2 cellular contexts compared by ENCODE assay signal in genomic region chr15:90735929-90736328, GRCh38.
A peak's percentile ranks its signal among the peaks of the same experiment; 100 is the strongest.
TF ChIP-seq lines count a peak whose summit lies in the region.

No MANE protein-coding gene starts in this region.

TF ChIP-seq in HepG2, 621 proteins besides CTCF, POLR2A, EP300 and RAD21:
- TF ChIP-seq TSC22D2 (CRISPR knock-in tag; IDR thresholded peaks at IDR 0.05; ENCODE audit: borderline replicate concordance) (no peak), NCOA2 (CRISPR knock-in tag; IDR thresholded peaks at IDR 0.05) (no peak), KLF11 (CRISPR knock-in tag; IDR thresholded peaks at IDR 0.05) (no peak), ZNF737 (CRISPR knock-in tag; IDR thresholded peaks at IDR 0.05; ENCODE audit: borderline replicate concordance) (no peak), MYNN (CRISPR knock-in tag; IDR thresholded peaks at IDR 0.05; ENCODE audit: low read depth) (no peak), GATAD2A (CRISPR knock-in tag; IDR thresholded peaks at IDR 0.05) (no peak), ZNF547 (CRISPR knock-in tag; IDR thresholded peaks at IDR 0.05) (no peak), POLR2AphosphoS5 (IDR thresholded peaks at IDR 0.05; ENCODE audit: low read depth, low read length) (no peak), MED13 (CRISPR knock-in tag; IDR thresholded peaks at IDR 0.05) (no peak), ZNF10 (CRISPR knock-in tag; IDR thresholded peaks at IDR 0.05; ENCODE audit: borderline replicate concordance, low read depth) (no peak), MATR3 (CRISPR knock-in tag; IDR thresholded peaks at IDR 0.05) (no peak)

TF ChIP-seq in GM12878, 131 proteins besides CTCF, POLR2A, EP300 and RAD21:
- TF ChIP-seq IKZF2 (IDR thresholded peaks at IDR 0.05) (no peak), NR2C1 (IDR thresholded peaks at IDR 0.05) (0 out of 2 replicates have a peak, but pooled peaks have one; percentile 41), ZNF24 (IDR thresholded peaks at IDR 0.05) (no peak), ELK1 (IDR thresholded peaks at IDR 0.05; ENCODE audit: low read depth, low read length) (no peak), RELB (IDR thresholded peaks at IDR 0.05; ENCODE audit: low read depth) (no peak), HDAC2 (IDR thresholded peaks at IDR 0.05) (no peak), ZBED1 (IDR thresholded peaks at IDR 0.05; ENCODE audit: borderline replicate concordance) (no peak), SPI1 (IDR thresholded peaks at IDR 0.05; ENCODE audit: borderline replicate concordance, insufficient read depth, low read depth, low read length) (peak; percentile 46; the same call in 1 of the 2 replicates), CEBPZ (IDR thresholded peaks at IDR 0.05; ENCODE audit: low read depth, low read length) (no peak), ZBTB33 (IDR thresholded peaks at IDR 0.05) (no peak), USF1 (IDR thresholded peaks at IDR 0.05; ENCODE audit: borderline replicate concordance, extremely low read length, insufficient read depth, low read depth, low read length) (no peak), CHD4 (IDR thresholded peaks at IDR 0.05) (no peak), STAT3 (IDR thresholded peaks at IDR 0.05; ENCODE audit: low read depth, low read length) (no peak), POLR2AphosphoS2 (IDR thresholded peaks at IDR 0.05; ENCODE audit: low read depth, low read length) (no peak), SMAD1 (IDR thresholded peaks at IDR 0.05; ENCODE audit: low read depth, partially characterized antibody) (no peak), JUNB (IDR thresholded peaks at IDR 0.05) (no peak)
